ENCODE assay signal across 9 cellular contexts in the genomic region with DNA sequence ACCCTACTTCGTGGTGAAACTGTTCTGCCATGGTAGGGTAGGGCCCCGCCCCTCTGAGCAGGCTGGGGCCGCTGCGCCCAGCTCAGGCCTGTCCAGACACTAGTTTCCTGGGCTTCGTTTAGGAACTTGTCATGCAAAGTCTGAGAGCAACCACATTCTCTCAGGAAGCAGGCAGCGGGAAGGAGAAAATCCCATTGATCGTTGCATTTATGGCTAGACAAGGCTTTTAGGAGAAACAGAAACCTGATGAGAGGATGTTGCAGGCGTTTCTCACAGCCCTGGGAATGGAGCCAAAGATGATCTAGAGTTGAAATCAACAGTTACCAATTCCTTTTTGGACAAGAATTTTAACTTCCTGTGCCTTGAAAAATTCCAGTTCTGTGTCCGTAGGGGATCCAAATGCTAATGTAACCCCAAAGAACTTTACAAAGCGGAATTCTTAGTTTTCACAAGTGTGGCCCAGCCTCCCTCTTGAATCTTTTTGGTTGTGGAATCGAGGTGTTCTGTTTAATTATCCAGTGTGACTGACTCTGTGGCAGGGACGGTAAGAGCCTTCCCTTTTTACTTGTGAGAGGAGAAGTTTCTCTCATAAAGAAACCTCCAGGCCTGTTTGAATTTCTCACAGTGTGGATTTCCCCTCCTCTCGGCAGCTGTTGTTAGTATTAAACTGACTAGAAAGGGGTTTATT. TPM values are rescaled to one million over a fixed set of nuclear protein-coding genes. Genes with fewer than 3 reads are reported as not detected.
DNase-seq lines count a peak whose midpoint lies in the region; ATAC-seq, FAIRE-seq and TF ChIP-seq lines count a peak whose summit lies in the region.
"Had no signal": no experiment of that assay in that cellular context is flagged by ENCODE, and none has a peak within 500 bp of the region (broad histone marks: within the 10 kb centered on the region; RNA-seq: fewer than 3 reads in every experiment).

No MANE protein-coding gene starts in this region.

- DNase-seq in amniotic stem cell (lab: John Stamatoyannopoulos, UW) (peak; percentile 17), kidney (no peak), ureter (ENCODE audit: low spot score) (peak; percentile 50), NCI-H2029 (lab: John Stamatoyannopoulos, UW) (no peak), GM19238 (ENCODE audit: insufficient read length, low spot score) (no peak)
- DNase-seq in stimulated activated CD4-positive, alpha-beta T cell treated with anti-CD3 and anti-CD28 coated beads, Interleukin-2, amount 100 ng/mL, for 24 hours, result no peak

- peak overlapping the region in 1 of 2 donors; percentile 38 for H3K9ac ChIP-seq in kidney (ENCODE audit: low read length in 2 of 2)

- TF ChIP-seq CTCF in kidney (IDR thresholded peaks at IDR 0.05; ENCODE audit: borderline replicate concordance, extremely low read depth, insufficient read depth), result no peak

- no peak for FAIRE-seq in kidney (lab: Jason Lieb, UNC)

- ATAC-seq in GM19035 (IDR thresholded peaks at IDR 0.05; ENCODE audit: unreplicated experiment) (peak; percentile 64), HG03025 (IDR thresholded peaks at IDR 0.05; ENCODE audit: low FRiP score, unreplicated experiment) (peak; percentile 49)

- no peaks in the 10 kb centered on the region for H3K9me3 ChIP-seq in kidney (ENCODE audit: control insufficient read depth in 1 of 2, low read length in 2 of 2)

- peak overlapping the region; percentile 23 to 54 for H3K27ac ChIP-seq in kidney (ENCODE audit: low read depth in 2 of 2, low read length in 2 of 2)
- H3K27ac ChIP-seq: VCaP had no signal

- peaks cover 0 to 2% of the 10 kb centered on the region in 2 donors for H3K4me1 ChIP-seq in kidney (ENCODE audit: control insufficient read depth in 1 of 2, insufficient read depth in 1 of 2, low read depth in 1 of 2, low read length in 2 of 2)

- peak overlapping the region; percentile 30 to 32 for H3K4me3 ChIP-seq in kidney (ENCODE audit: low read length in 2 of 2)

- no peaks in the 10 kb centered on the region for H3K36me3 ChIP-seq in kidney (ENCODE audit: control insufficient read depth in 1 of 2, insufficient read depth in 2 of 2, low read length in 2 of 2)

- intact Hi-C loops in kidney (cut with DNase I), result no loop called here

RNA-seq across cellular contexts. Expression of gene CXCL9, which starts 4.5 kb away (rescaled TPM):
- 1.4 TPM for total RNA-seq in kidney
- polyA plus RNA-seq in kidney (ENCODE audit: insufficient read depth, low read depth, low replicate concordance), result 1.2 TPM
- total RNA-seq in ureter, result 1.2 TPM

RNA-seq across cellular contexts. Expression of gene CXCL10, which starts 11.5 kb away (rescaled TPM):
- total RNA-seq in kidney (1.4 TPM), ureter (0.34 TPM)
- polyA plus RNA-seq in kidney (ENCODE audit: insufficient read depth, low read depth, low replicate concordance), result 1.3 TPM

RNA-seq across cellular contexts. Expression of gene SDAD1, which starts 21.1 kb away (rescaled TPM):
- total RNA-seq in kidney (40.7 TPM), ureter (75.1 TPM)
- 17.1 TPM for polyA plus RNA-seq in kidney (ENCODE audit: insufficient read depth, low read depth, low replicate concordance)

RNA-seq across cellular contexts. Expression of gene CXCL11, which starts 24.0 kb away (rescaled TPM):
- not detected for total RNA-seq in kidney
- polyA plus RNA-seq in kidney (ENCODE audit: insufficient read depth, low read depth, low replicate concordance), result not detected
- total RNA-seq in ureter, result 0.31 TPM

Comparison
In these comparisons a context has a peak if more than half of its experiments do, and no peak if none do; other contexts are left out.
1. DNase-seq: peak in amniotic stem cell (single experiment) and ureter (single experiment); none in kidney (single experiment), NCI-H2029 (single experiment), stimulated activated CD4-positive, alpha-beta T cell treated with anti-CD3 and anti-CD28 coated beads, Interleukin-2, amount 100 ng/mL, for 24 hours (0 of 2) and GM19238 (single experiment).